ENCODE assay signal across 25 cellular contexts in the genomic region with DNA sequence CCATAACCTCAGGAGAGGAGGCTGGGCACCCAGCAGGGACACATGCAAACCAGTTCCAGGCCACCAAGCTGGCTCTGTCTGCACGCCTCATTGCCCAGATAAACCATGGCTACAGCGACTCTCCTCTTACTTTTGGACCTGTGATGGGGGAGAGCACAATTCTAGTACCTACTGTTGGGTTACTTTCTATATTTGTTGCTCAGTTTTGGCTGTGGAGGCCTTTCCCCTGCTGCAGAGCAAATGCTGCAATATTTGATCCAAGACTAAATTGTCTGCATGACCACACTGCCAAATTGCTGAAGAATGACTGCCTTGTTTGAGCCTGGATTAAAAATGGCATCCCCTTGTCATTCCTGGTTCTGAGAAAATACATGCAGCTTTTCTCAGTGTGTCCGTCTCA.
DNase-seq lines count a peak whose midpoint lies in the region; ATAC-seq and TF ChIP-seq lines count a peak whose summit lies in the region.
"Had no signal": no experiment of that assay in that cellular context is flagged by ENCODE, and none has a peak within 500 bp of the region (broad histone marks: within the 10 kb centered on the region; RNA-seq: fewer than 3 reads in every experiment).

No MANE protein-coding gene starts in this region.

- POLR2A ChIA-PET in IMR-90 (lab: Charles Lee; ENCODE audit: unreplicated experiment) (no interaction called here), PC-9 (lab: Charles Lee; ENCODE audit: unreplicated experiment) (no interaction called here)

- H3K4me2 ChIP-seq in IMR-90 (ENCODE audit: low read depth, low read length) (no peak overlapping the region), neural progenitor cell (no peak overlapping the region), PC-9 (no peak overlapping the region)
- H3K4me2 ChIP-seq: A549 had no signal

- H3K27ac ChIP-seq in IMR-90 (ENCODE audit: insufficient read depth, low read length), result no peak overlapping the region
- H3K27ac ChIP-seq in neural progenitor cell, result no peak overlapping the region
- H3K27ac ChIP-seq in PC-9, result no peak overlapping the region
- H3K27ac ChIP-seq: A549, C4-2B, GM23248, SJSA1 had no signal

- peak overlapping the region; percentile 13 for H2AK9ac ChIP-seq in IMR-90 (replicated peaks; ENCODE audit: low read depth, low read length, poor library complexity)

- H3K23ac ChIP-seq in IMR-90 (ENCODE audit: low read depth, low read length), result no peak overlapping the region

- H3K27me3 ChIP-seq in IMR-90 (ENCODE audit: control insufficient read depth, insufficient read depth, low read length) (no peaks in the 10 kb centered on the region), neural progenitor cell (no peaks in the 10 kb centered on the region), MG63 (no peaks in the 10 kb centered on the region), PC-9 (ENCODE audit: insufficient read depth, low read depth) (no peaks in the 10 kb centered on the region)
- H3K27me3 ChIP-seq: SJSA1 had no signal

- peaks cover 2% of the 10 kb centered on the region for H3K36me3 ChIP-seq in IMR-90 (ENCODE audit: control insufficient read depth, insufficient read depth, low read length)
- H3K36me3 ChIP-seq in neural progenitor cell, result no peaks in the 10 kb centered on the region
- no peaks in the 10 kb centered on the region for H3K36me3 ChIP-seq in MG63
- H3K36me3 ChIP-seq in PC-9 (ENCODE audit: low read depth), result no peaks in the 10 kb centered on the region

- H3K9me1 ChIP-seq in IMR-90 (ENCODE audit: insufficient read depth, low read length), result peaks cover 14% of the 10 kb centered on the region

- no peak overlapping the region for H4K8ac ChIP-seq in IMR-90 (ENCODE audit: low read depth in 2 of 2, low read length in 2 of 2)

- no peak for TF ChIP-seq CTCF in IMR-90 (conservative IDR thresholded peaks at IDR 0.05; ENCODE audit: low read depth, low read length)
- TF ChIP-seq CTCF in neural progenitor cell (IDR thresholded peaks at IDR 0.05), result no peak
- no peak for TF ChIP-seq CTCF in PC-9 (conservative IDR thresholded peaks at IDR 0.05)

- no peak overlapping the region for H2AK5ac ChIP-seq in IMR-90 (ENCODE audit: low read depth, low read length)

- H4K5ac ChIP-seq in IMR-90 (ENCODE audit: low read depth, low read length), result no peak overlapping the region

- no peak overlapping the region for H3K56ac ChIP-seq in IMR-90 (ENCODE audit: extremely low read depth, insufficient read depth, low read length)

- peaks cover 25% of the 10 kb centered on the region for H3K4me1 Mint-ChIP-seq in neural progenitor cell

- no peak overlapping the region for H2AFZ ChIP-seq in IMR-90 (replicated peaks; ENCODE audit: low read length, poor library complexity)
- H2AFZ ChIP-seq in neural progenitor cell (replicated peaks), result no peak overlapping the region
- H2AFZ ChIP-seq in PC-9, result no peak overlapping the region
- H2AFZ ChIP-seq: GM23248 had no signal

- H3K4me1 ChIP-seq in IMR-90 (ENCODE audit: control insufficient read depth, insufficient read depth, low read length), result peaks cover 3% of the 10 kb centered on the region
- peaks cover 25% of the 10 kb centered on the region for H3K4me1 ChIP-seq in neural progenitor cell
- no peaks in the 10 kb centered on the region for H3K4me1 ChIP-seq in PC-9 (replicated peaks; ENCODE audit: insufficient read depth)
- H3K4me1 ChIP-seq: A549, SJSA1 had no signal

- no peak overlapping the region for H2BK120ac ChIP-seq in IMR-90 (ENCODE audit: low read depth, low read length)

- DNase-seq in IMR-90 (no peak), cerebellar cortex (ENCODE audit: low spot score) (peak; percentile 80), neural progenitor cell (ENCODE audit: low spot score) (no peak), MG63 (no peak), putamen (ENCODE audit: low spot score) (no peak), PC-9 (no peak)
- DNase-seq: CD8-positive, alpha-beta T cell; DND-41; GM23248; H7; Kasumi-1; MV-4-11; NCI-H1105; NCI-H1436 treated with DMSO at 0.1 percent for 48 hours; NCI-H187 treated with DMSO at 0.1 percent for 48 hours; NCI-H2171 treated with DMSO at 0.1 percent for 48 hours; NCI-H345; NCI-H524 treated with DMSO at 0.1 percent for 48 hours; NCI-H774; Right ventricle myocardium superior; RPMI8226 had no signal

- H4K20me1 ChIP-seq in IMR-90 (ENCODE audit: insufficient read depth, low read length) (peaks cover 22% of the 10 kb centered on the region), neural progenitor cell (ENCODE audit: low read depth) (no peaks in the 10 kb centered on the region), PC-9 (ENCODE audit: insufficient read depth) (no peaks in the 10 kb centered on the region)

- H3K9ac ChIP-seq in IMR-90 (ENCODE audit: low read depth, low read length) (no peak overlapping the region), neural progenitor cell (no peak overlapping the region)
- H3K9ac ChIP-seq: GM23248 had no signal

- 100% methylated on average over 1 of the region's 3 CpGs; no CpG with 5 or more reads in 1 of the 2 experiments for WGBS in IMR-90 (ENCODE audit: extremely low coverage in 2 of 2, insufficient read length in 1 of 2), 2 experiments

- no peak overlapping the region for H3K18ac ChIP-seq in IMR-90 (ENCODE audit: low read depth, low read length)

- H3K9me3 Mint-ChIP-seq in neural progenitor cell, result peaks cover 17% of the 10 kb centered on the region
- H3K9me3 Mint-ChIP-seq: CD8-positive, alpha-beta T cell had no signal

- H3F3A ChIP-seq in neural progenitor cell (ENCODE audit: low read depth), result no peaks in the 10 kb centered on the region
- no peaks in the 10 kb centered on the region for H3F3A ChIP-seq in PC-9 (ENCODE audit: insufficient read depth, low read depth)

- H4K91ac ChIP-seq in IMR-90 (ENCODE audit: insufficient read depth, low read depth, low read length), result no peak overlapping the region

- no peak overlapping the region for H2BK15ac ChIP-seq in IMR-90 (ENCODE audit: low read depth, low read length)

- H3K27me3 Mint-ChIP-seq in neural progenitor cell (ENCODE audit: insufficient read depth, low read depth), result peaks cover 6% of the 10 kb centered on the region

- no peak overlapping the region for H3K4me3 Mint-ChIP-seq in neural progenitor cell
- H3K4me3 Mint-ChIP-seq: CD8-positive, alpha-beta T cell had no signal

- no peaks in the 10 kb centered on the region for H3K9me2 ChIP-seq in PC-9 (ENCODE audit: insufficient read depth)

- no peak overlapping the region for H3K4ac ChIP-seq in IMR-90 (ENCODE audit: low read depth, low read length)

- TF ChIP-seq RAD21 in IMR-90 (IDR thresholded peaks at IDR 0.05; ENCODE audit: low read length), result no peak

- no peak for TF ChIP-seq POLR2A in IMR-90 (IDR thresholded peaks at IDR 0.05; ENCODE audit: low read depth, low read length)

- in situ Hi-C loops in IMR-90 (cut with MboI; ENCODE audit: low sequenced_read_pairs), result no loop called here

- H3K36me3 Mint-ChIP-seq in neural progenitor cell, result peaks cover 5% of the 10 kb centered on the region
- H3K36me3 Mint-ChIP-seq: CD8-positive, alpha-beta T cell had no signal

- dilution Hi-C loops in IMR-90 (cut with HindIII; ENCODE audit: low sequenced_read_pairs, unreplicated experiment), result no loop called here

- no peak for ATAC-seq in IMR-90 (ENCODE audit: low read depth)
- ATAC-seq in GM19463 (IDR thresholded peaks at IDR 0.05; ENCODE audit: unreplicated experiment), result no peak
- ATAC-seq: A549; CD8-positive, alpha-beta T cell had no signal

- H3K14ac ChIP-seq in IMR-90 (replicated peaks; ENCODE audit: low read depth, low read length), result no peak overlapping the region

- BruUV-seq in IMR-90 (replicated peaks; lab: Mats Ljungman, UMichigan), result no TSS peak
- BruUV-seq in PC-9 (replicated peaks; lab: Mats Ljungman, UMichigan), result no TSS peak

- H2BK20ac ChIP-seq in IMR-90 (ENCODE audit: low read depth, low read length), result no peak overlapping the region

- H3K9me3 ChIP-seq in IMR-90 (ENCODE audit: control insufficient read depth, insufficient read depth, low read length), result no peaks in the 10 kb centered on the region
- H3K9me3 ChIP-seq in neural progenitor cell (ENCODE audit: low read depth), result no peaks in the 10 kb centered on the region
- H3K9me3 ChIP-seq in MG63, result no peaks in the 10 kb centered on the region
- no peaks in the 10 kb centered on the region for H3K9me3 ChIP-seq in PC-9 (ENCODE audit: insufficient read depth, low read depth)
- H3K9me3 ChIP-seq: A549, SJSA1 had no signal

- no peaks in the 10 kb centered on the region for H3K79me2 ChIP-seq in neural progenitor cell (ENCODE audit: low read depth)
- no peaks in the 10 kb centered on the region for H3K79me2 ChIP-seq in PC-9 (ENCODE audit: low read depth)

- no peak overlapping the region for H2BK5ac ChIP-seq in IMR-90 (ENCODE audit: low read depth, low read length, poor library complexity, severe bottlenecking)

- no peak overlapping the region for H3K4me3 ChIP-seq in IMR-90 (ENCODE audit: insufficient read depth, low read depth, low read length)
- no peak overlapping the region for H3K4me3 ChIP-seq in neural progenitor cell
- no peak overlapping the region for H3K4me3 ChIP-seq in MG63
- H3K4me3 ChIP-seq in PC-9, result no peak overlapping the region
- H3K4me3 ChIP-seq: A549, GM23248, SJSA1 had no signal

- intact Hi-C loops in IMR-90 (cut with micrococcal nuclease), result no loop called here
- intact Hi-C loops in PC-9 (cut with micrococcal nuclease; ENCODE audit: unreplicated experiment), result no loop called here

- CTCF ChIA-PET in IMR-90 (lab: Yijun Ruan, JAX) (no interaction called here), PC-9 (lab: Charles Lee) (no interaction called here)

- peaks cover 41 to 42% of the 10 kb centered on the region in 2 experiments for H3K79me1 ChIP-seq in IMR-90 (ENCODE audit: low read depth in 1 of 2, low read length in 2 of 2)

- peak overlapping the region; percentile 30 for H3K27ac Mint-ChIP-seq in neural progenitor cell
- H3K27ac Mint-ChIP-seq: CD8-positive, alpha-beta T cell had no signal

TF ChIP-seq in IMR-90, 13 proteins besides CTCF, POLR2A, EP300 and RAD21 (continues in another document):
- TF ChIP-seq, protein P1, sequence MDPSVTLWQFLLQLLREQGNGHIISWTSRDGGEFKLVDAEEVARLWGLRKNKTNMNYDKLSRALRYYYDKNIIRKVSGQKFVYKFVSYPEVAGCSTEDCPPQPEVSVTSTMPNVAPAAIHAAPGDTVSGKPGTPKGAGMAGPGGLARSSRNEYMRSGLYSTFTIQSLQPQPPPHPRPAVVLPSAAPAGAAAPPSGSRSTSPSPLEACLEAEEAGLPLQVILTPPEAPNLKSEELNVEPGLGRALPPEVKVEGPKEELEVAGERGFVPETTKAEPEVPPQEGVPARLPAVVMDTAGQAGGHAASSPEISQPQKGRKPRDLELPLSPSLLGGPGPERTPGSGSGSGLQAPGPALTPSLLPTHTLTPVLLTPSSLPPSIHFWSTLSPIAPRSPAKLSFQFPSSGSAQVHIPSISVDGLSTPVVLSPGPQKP (IDR thresholded peaks at IDR 0.05; ENCODE audit: borderline replicate concordance, low read depth, low read length), result no peak
- TF ChIP-seq, protein P2, sequence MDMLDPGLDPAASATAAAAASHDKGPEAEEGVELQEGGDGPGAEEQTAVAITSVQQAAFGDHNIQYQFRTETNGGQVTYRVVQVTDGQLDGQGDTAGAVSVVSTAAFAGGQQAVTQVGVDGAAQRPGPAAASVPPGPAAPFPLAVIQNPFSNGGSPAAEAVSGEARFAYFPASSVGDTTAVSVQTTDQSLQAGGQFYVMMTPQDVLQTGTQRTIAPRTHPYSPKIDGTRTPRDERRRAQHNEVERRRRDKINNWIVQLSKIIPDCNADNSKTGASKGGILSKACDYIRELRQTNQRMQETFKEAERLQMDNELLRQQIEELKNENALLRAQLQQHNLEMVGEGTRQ (IDR thresholded peaks at IDR 0.05; ENCODE audit: low read depth, low read length), result no peak
- TF ChIP-seq CEBPB (IDR thresholded peaks at IDR 0.05; ENCODE audit: low read depth, low read length), result no peak
